In genomic region chr12:12518464-12518845, GRCh38 we compare ENCODE assay signal across 14 cellular contexts.
"Had no signal": no experiment of that assay in that cellular context is flagged by ENCODE, and none has a peak within 500 bp of the region (broad histone marks: within the 10 kb centered on the region; RNA-seq: fewer than 3 reads in every experiment).

No MANE protein-coding gene starts in this region.

- ATAC-seq: activated CD8-positive, alpha-beta T cell treated with anti-CD3 and anti-CD28 coated beads, Interleukin-2, amount 10 ng/mL, durations not matched to agents 7 days and 5 days; activated T-cell treated with anti-CD3 and anti-CD28 coated beads, Interleukin-2, amount 50 U/mL, for 72 hours; left lobe of liver; stimulated activated naive B cell treated with anti-CD40 and anti-IgM and Interleukin-4, amounts not matched to agents 10 μg/mL and 1 μg/mL and 100 μg/mL, for 72 hours had no signal

- H3K27me3 Mint-ChIP-seq: activated naive CD8-positive, alpha-beta T cell treated with anti-CD3 and anti-CD28 coated beads, Interleukin-2, amount 10 ng/mL, durations not matched to agents 7 days and 5 days; memory B cell; stimulated activated naive B cell treated with anti-CD40 and anti-IgM and Interleukin-4, amounts not matched to agents 10 μg/mL and 1 μg/mL and 100 μg/mL, for 72 hours had no signal

- H3K4me3 Mint-ChIP-seq: activated CD8-positive, alpha-beta T cell treated with anti-CD3 and anti-CD28 coated beads, Interleukin-2, amount 10 ng/mL, durations not matched to agents 7 days and 5 days; activated naive CD8-positive, alpha-beta T cell treated with anti-CD3 and anti-CD28 coated beads, Interleukin-2, amount 10 ng/mL, durations not matched to agents 7 days and 5 days; activated T-cell treated with anti-CD3 and anti-CD28 coated beads, Interleukin-2, amount 50 U/mL, for 72 hours; memory B cell; nephron; stimulated activated naive B cell treated with anti-CD40 and anti-IgM and Interleukin-4, amounts not matched to agents 10 μg/mL and 1 μg/mL and 100 μg/mL, for 72 hours; T-helper 1 cell treated with Interleukin-12 subunit alpha and Interleukin-12 subunit beta and Interleukin-4 antibody, amounts not matched to agents 30 μg/mL and 1 μg/mL, for 36 hours had no signal

- H3K4me1 Mint-ChIP-seq: activated naive CD8-positive, alpha-beta T cell treated with anti-CD3 and anti-CD28 coated beads, Interleukin-2, amount 10 ng/mL, durations not matched to agents 7 days and 5 days; memory B cell; nephron; stimulated activated naive B cell treated with anti-CD40 and anti-IgM and Interleukin-4, amounts not matched to agents 10 μg/mL and 1 μg/mL and 100 μg/mL, for 72 hours had no signal

- DNase-seq: activated CD4-positive, alpha-beta T cell treated with anti-CD3 and anti-CD28 coated beads for 4 hours; activated CD8-positive, alpha-beta memory T cell treated with anti-CD3 and anti-CD28 coated beads, Interleukin-2, amount 50 U/mL, for 4 hours; activated CD8-positive, alpha-beta T cell treated with anti-CD3 and anti-CD28 coated beads, Interleukin-2, amount 10 ng/mL, durations not matched to agents 7 days and 5 days; activated naive CD8-positive, alpha-beta T cell treated with anti-CD3 and anti-CD28 coated beads, Interleukin-2, amount 10 ng/mL, durations not matched to agents 7 days and 5 days; activated T-cell treated with anti-CD3 and anti-CD28 coated beads, Interleukin-2, amount 50 U/mL, for 72 hours; cerebellar nuclear complex; dermis blood vessel endothelial cell; erythroblast; stimulated activated naive B cell treated with anti-CD40 and anti-IgM and Interleukin-4, amounts not matched to agents 10 μg/mL and 1 μg/mL and 100 μg/mL, for 72 hours; trophoblast cell had no signal

- H3K36me3 Mint-ChIP-seq: stimulated activated naive B cell treated with anti-CD40 and anti-IgM and Interleukin-4, amounts not matched to agents 10 μg/mL and 1 μg/mL and 100 μg/mL, for 72 hours had no signal

- H3K9me3 Mint-ChIP-seq: activated naive CD8-positive, alpha-beta T cell treated with anti-CD3 and anti-CD28 coated beads, Interleukin-2, amount 10 ng/mL, durations not matched to agents 7 days and 5 days; activated T-cell treated with anti-CD3 and anti-CD28 coated beads, Interleukin-2, amount 50 U/mL, for 72 hours; memory B cell; nephron; stimulated activated naive B cell treated with anti-CD40 and anti-IgM and Interleukin-4, amounts not matched to agents 10 μg/mL and 1 μg/mL and 100 μg/mL, for 72 hours; T-helper 1 cell treated with Interleukin-12 subunit alpha and Interleukin-12 subunit beta and Interleukin-4 antibody, amounts not matched to agents 30 μg/mL and 1 μg/mL, for 36 hours had no signal

- H3K27ac Mint-ChIP-seq: activated CD8-positive, alpha-beta T cell treated with anti-CD3 and anti-CD28 coated beads, Interleukin-2, amount 10 ng/mL, durations not matched to agents 7 days and 5 days; activated naive CD8-positive, alpha-beta T cell treated with anti-CD3 and anti-CD28 coated beads, Interleukin-2, amount 10 ng/mL, durations not matched to agents 7 days and 5 days; activated T-cell treated with anti-CD3 and anti-CD28 coated beads, Interleukin-2, amount 50 U/mL, for 72 hours; memory B cell; stimulated activated naive B cell treated with anti-CD40 and anti-IgM and Interleukin-4, amounts not matched to agents 10 μg/mL and 1 μg/mL and 100 μg/mL, for 72 hours; T-helper 1 cell treated with Interleukin-12 subunit alpha and Interleukin-12 subunit beta and Interleukin-4 antibody, amounts not matched to agents 30 μg/mL and 1 μg/mL, for 36 hours had no signal
